22 cellular contexts compared by ENCODE assay signal in the genomic region with DNA sequence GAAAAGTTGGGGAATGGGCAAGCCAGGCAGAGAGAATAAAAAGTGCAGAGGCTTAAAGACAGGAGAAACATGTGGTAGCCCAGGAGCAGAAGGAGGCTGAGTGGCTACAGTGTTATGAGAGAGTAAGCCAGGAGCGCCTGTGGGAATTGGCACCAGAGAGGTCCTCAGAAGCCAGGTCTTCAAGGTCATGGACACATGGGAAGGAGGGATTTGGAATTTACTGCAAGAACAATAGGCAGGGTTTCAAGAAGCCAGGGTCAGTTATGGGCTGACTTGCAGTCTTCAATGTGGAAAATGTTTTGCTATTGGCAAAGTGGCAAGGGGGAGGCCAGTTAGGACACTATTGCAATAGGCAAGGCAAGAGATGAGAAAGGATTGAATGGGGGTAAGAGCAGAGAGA. TPM values are rescaled to one million over a fixed set of nuclear protein-coding genes. Genes with fewer than 3 reads are reported as not detected.
DNase-seq lines count a peak whose midpoint lies in the region; ATAC-seq and TF ChIP-seq lines count a peak whose summit lies in the region.
"Had no signal": no experiment of that assay in that cellular context is flagged by ENCODE, and none has a peak within 500 bp of the region (broad histone marks: within the 10 kb centered on the region; RNA-seq: fewer than 3 reads in every experiment).

No MANE protein-coding gene starts in this region.

- no peaks in the 10 kb centered on the region for H3K27me3 Mint-ChIP-seq in activated naive CD4-positive, alpha-beta T cell treated with anti-CD3 and anti-CD28 coated beads for 36 hours (ENCODE audit: low read depth)
- H3K27me3 Mint-ChIP-seq in activated naive CD4-positive, alpha-beta T cell treated with anti-CD3 and anti-CD28 coated beads, Interleukin-2, amount 10 ng/mL, durations not matched to agents 7 days and 5 days = no peaks in the 10 kb centered on the region
- no peaks in the 10 kb centered on the region for H3K27me3 Mint-ChIP-seq in activated T-helper 1 cell treated with anti-CD3 and anti-CD28 coated beads, Interleukin-12 subunit alpha, Interleukin-12 subunit beta, Interleukin-2, Interleukin-4 antibody, amounts not matched to agents 30 ng/mL and 10 ng/mL and 1 ng/mL, durations not matched to agents 14 hours and 24 hours and 36 hours (ENCODE audit: insufficient read depth)
- peaks cover 0 to 1% (median 0%) of the 10 kb centered on the region in 3 donors for H3K27me3 Mint-ChIP-seq in immature natural killer cell (ENCODE audit: low read depth in 3 of 3)
- H3K27me3 Mint-ChIP-seq: stimulated activated naive CD8-positive, alpha-beta T cell treated with anti-CD3 and anti-CD28 coated beads, Interleukin-15, Interleukin-2, amounts not matched to agents 100 ng/mL and 50 ng/mL, for 24 hours had no signal

- peak overlapping the region; percentile 46 for H3K27ac Mint-ChIP-seq in activated naive CD4-positive, alpha-beta T cell treated with anti-CD3 and anti-CD28 coated beads for 36 hours
- H3K27ac Mint-ChIP-seq in activated naive CD4-positive, alpha-beta T cell treated with anti-CD3 and anti-CD28 coated beads, Interleukin-2, amount 10 ng/mL, durations not matched to agents 7 days and 5 days = no peak overlapping the region
- peak overlapping the region; percentile 20 for H3K27ac Mint-ChIP-seq in activated T-helper 1 cell treated with anti-CD3 and anti-CD28 coated beads, Interleukin-12 subunit alpha, Interleukin-12 subunit beta, Interleukin-2, Interleukin-4 antibody, amounts not matched to agents 30 ng/mL and 10 ng/mL and 1 ng/mL, durations not matched to agents 14 hours and 24 hours and 36 hours
- peak overlapping the region; percentile 21 to 89 (median 31) for H3K27ac Mint-ChIP-seq in immature natural killer cell
- H3K27ac Mint-ChIP-seq: stimulated activated naive CD8-positive, alpha-beta T cell treated with anti-CD3 and anti-CD28 coated beads, Interleukin-15, Interleukin-2, amounts not matched to agents 100 ng/mL and 50 ng/mL, for 24 hours; T-helper 1 cell treated with Interleukin-12 subunit alpha and Interleukin-12 subunit beta and Interleukin-4 antibody, amounts not matched to agents 30 μg/mL and 1 μg/mL, for 36 hours had no signal

- no peak for ATAC-seq in GM21529 (IDR thresholded peaks at IDR 0.05; ENCODE audit: unreplicated experiment)
- ATAC-seq: A549 had no signal

- H3K4me1 ChIP-seq in testis = peaks cover 10% of the 10 kb centered on the region

- H3K36me3 Mint-ChIP-seq in activated naive CD4-positive, alpha-beta T cell treated with anti-CD3 and anti-CD28 coated beads for 36 hours (ENCODE audit: low read depth) = peaks cover 42% of the 10 kb centered on the region
- peaks cover 82% of the 10 kb centered on the region for H3K36me3 Mint-ChIP-seq in activated naive CD4-positive, alpha-beta T cell treated with anti-CD3 and anti-CD28 coated beads, Interleukin-2, amount 10 ng/mL, durations not matched to agents 7 days and 5 days
- H3K36me3 Mint-ChIP-seq in activated T-helper 1 cell treated with anti-CD3 and anti-CD28 coated beads, Interleukin-12 subunit alpha, Interleukin-12 subunit beta, Interleukin-2, Interleukin-4 antibody, amounts not matched to agents 30 ng/mL and 10 ng/mL and 1 ng/mL, durations not matched to agents 14 hours and 24 hours and 36 hours (ENCODE audit: low read depth) = peaks cover 77% of the 10 kb centered on the region
- peaks cover 26 to 56% (median 40%) of the 10 kb centered on the region in 3 donors for H3K36me3 Mint-ChIP-seq in immature natural killer cell

- H3K27me3 ChIP-seq in testis = no peaks in the 10 kb centered on the region
- H3K27me3 ChIP-seq: Peyer's patch, transverse colon had no signal

- no peak overlapping the region for H3K4me3 Mint-ChIP-seq in activated naive CD4-positive, alpha-beta T cell treated with anti-CD3 and anti-CD28 coated beads for 36 hours
- no peak overlapping the region for H3K4me3 Mint-ChIP-seq in activated naive CD4-positive, alpha-beta T cell treated with anti-CD3 and anti-CD28 coated beads, Interleukin-2, amount 10 ng/mL, durations not matched to agents 7 days and 5 days
- H3K4me3 Mint-ChIP-seq in activated T-helper 1 cell treated with anti-CD3 and anti-CD28 coated beads, Interleukin-12 subunit alpha, Interleukin-12 subunit beta, Interleukin-2, Interleukin-4 antibody, amounts not matched to agents 30 ng/mL and 10 ng/mL and 1 ng/mL, durations not matched to agents 14 hours and 24 hours and 36 hours = no peak overlapping the region
- H3K4me3 Mint-ChIP-seq in immature natural killer cell = no peak overlapping the region
- H3K4me3 Mint-ChIP-seq: stimulated activated naive CD8-positive, alpha-beta T cell treated with anti-CD3 and anti-CD28 coated beads, Interleukin-15, Interleukin-2, amounts not matched to agents 100 ng/mL and 50 ng/mL, for 24 hours; T-helper 1 cell treated with Interleukin-12 subunit alpha and Interleukin-12 subunit beta and Interleukin-4 antibody, amounts not matched to agents 30 μg/mL and 1 μg/mL, for 36 hours had no signal

- WGBS in testis, 2 donors = 16 to 20% methylated on average over 1 of the region's 1 CpG

- H3K27ac ChIP-seq in testis = no peak overlapping the region
- H3K27ac ChIP-seq: A549, transverse colon, WERI-Rb-1 had no signal

- peaks cover 4% of the 10 kb centered on the region for H3K4me1 Mint-ChIP-seq in activated naive CD4-positive, alpha-beta T cell treated with anti-CD3 and anti-CD28 coated beads for 36 hours (ENCODE audit: low read depth)
- H3K4me1 Mint-ChIP-seq in activated naive CD4-positive, alpha-beta T cell treated with anti-CD3 and anti-CD28 coated beads, Interleukin-2, amount 10 ng/mL, durations not matched to agents 7 days and 5 days = no peaks in the 10 kb centered on the region
- H3K4me1 Mint-ChIP-seq in activated T-helper 1 cell treated with anti-CD3 and anti-CD28 coated beads, Interleukin-12 subunit alpha, Interleukin-12 subunit beta, Interleukin-2, Interleukin-4 antibody, amounts not matched to agents 30 ng/mL and 10 ng/mL and 1 ng/mL, durations not matched to agents 14 hours and 24 hours and 36 hours (ENCODE audit: low read depth) = no peaks in the 10 kb centered on the region
- H3K4me1 Mint-ChIP-seq in immature natural killer cell = peaks cover 0 to 2% of the 10 kb centered on the region in 2 donors

- CTCF ChIA-PET in activated naive CD4-positive, alpha-beta T cell treated with anti-CD3 and anti-CD28 coated beads for 36 hours (lab: Charles Lee) = interaction anchor here (2.2 kb wide), 1 partner anchor 26 kb away, joined by 5 read pairs; no protein-coding TSS in a partner anchor
- CTCF ChIA-PET in activated naive CD4-positive, alpha-beta T cell treated with anti-CD3 and anti-CD28 coated beads, Interleukin-2, amount 10 ng/mL, durations not matched to agents 7 days and 5 days (lab: Charles Lee) = no interaction called here

- no peak for TF ChIP-seq POLR2A in testis (IDR thresholded peaks at IDR 0.05)

- no peak for DNase-seq in activated naive CD4-positive, alpha-beta T cell treated with anti-CD3 and anti-CD28 coated beads for 36 hours
- no peak for DNase-seq in activated naive CD4-positive, alpha-beta T cell treated with anti-CD3 and anti-CD28 coated beads, Interleukin-2, amount 10 ng/mL, durations not matched to agents 7 days and 5 days
- DNase-seq in activated T-helper 1 cell treated with anti-CD3 and anti-CD28 coated beads, Interleukin-12 subunit alpha, Interleukin-12 subunit beta, Interleukin-2, Interleukin-4 antibody, amounts not matched to agents 30 ng/mL and 10 ng/mL and 1 ng/mL, durations not matched to agents 14 hours and 24 hours and 36 hours (ENCODE audit: low spot score) = no peak
- no peak for DNase-seq in immature natural killer cell
- DNase-seq in testis = peak; percentile 72
- no peak for DNase-seq in NCI-H187 (lab: John Stamatoyannopoulos, UW)
- DNase-seq in D341Med (ENCODE audit: low spot score) = no peak
- DNase-seq: activated CD4-positive, alpha-beta T cell treated with anti-CD3 and anti-CD28 coated beads, Interleukin-2, amount 50 U/mL, for 48 hours; activated naive CD4-positive, alpha-beta T cell; effector CD4-positive, alpha-beta T cell; H7; NCI-H510A treated with DMSO at 0.1 percent for 48 hours; NK-92 treated with Interleukin-12 subunit alpha and Interleukin-12 subunit beta, amount 100 ng/mL, for 24 hours; Peyer's patch; stimulated activated CD4-positive, alpha-beta T cell treated with anti-CD3 and anti-CD28 coated beads, Interleukin-4, amount 100 ng/mL, for 24 hours; transverse colon; WERI-Rb-1 had no signal

- intact Hi-C loops in activated naive CD4-positive, alpha-beta T cell treated with anti-CD3 and anti-CD28 coated beads for 36 hours (cut with micrococcal nuclease) = no loop called here
- intact Hi-C loops in activated T-helper 1 cell treated with anti-CD3 and anti-CD28 coated beads, Interleukin-12 subunit alpha, Interleukin-12 subunit beta, Interleukin-2, Interleukin-4 antibody, amounts not matched to agents 30 ng/mL and 10 ng/mL and 1 ng/mL, durations not matched to agents 14 hours and 24 hours and 36 hours (cut with micrococcal nuclease) = no loop called here
- intact Hi-C loops in testis (cut with DNase I; ENCODE audit: low total_unique reads) = no loop called here

- H3K9me3 Mint-ChIP-seq in activated naive CD4-positive, alpha-beta T cell treated with anti-CD3 and anti-CD28 coated beads for 36 hours = no peaks in the 10 kb centered on the region
- no peaks in the 10 kb centered on the region for H3K9me3 Mint-ChIP-seq in activated naive CD4-positive, alpha-beta T cell treated with anti-CD3 and anti-CD28 coated beads, Interleukin-2, amount 10 ng/mL, durations not matched to agents 7 days and 5 days
- no peaks in the 10 kb centered on the region for H3K9me3 Mint-ChIP-seq in activated T-helper 1 cell treated with anti-CD3 and anti-CD28 coated beads, Interleukin-12 subunit alpha, Interleukin-12 subunit beta, Interleukin-2, Interleukin-4 antibody, amounts not matched to agents 30 ng/mL and 10 ng/mL and 1 ng/mL, durations not matched to agents 14 hours and 24 hours and 36 hours
- H3K9me3 Mint-ChIP-seq in immature natural killer cell = no peaks in the 10 kb centered on the region
- H3K9me3 Mint-ChIP-seq: stimulated activated naive CD8-positive, alpha-beta T cell treated with anti-CD3 and anti-CD28 coated beads, Interleukin-15, Interleukin-2, amounts not matched to agents 100 ng/mL and 50 ng/mL, for 24 hours; T-helper 1 cell treated with Interleukin-12 subunit alpha and Interleukin-12 subunit beta and Interleukin-4 antibody, amounts not matched to agents 30 μg/mL and 1 μg/mL, for 36 hours had no signal

- no peaks in the 10 kb centered on the region for H3K9me3 ChIP-seq in testis
- H3K9me3 ChIP-seq: A549, Peyer's patch, transverse colon had no signal

- no peak overlapping the region for H3K4me3 ChIP-seq in testis
- H3K4me3 ChIP-seq: A549, lung, Peyer's patch, transverse colon had no signal

- H3K36me3 ChIP-seq in testis (ENCODE audit: low read depth, missing control alignments) = no peaks in the 10 kb centered on the region

- no peak for TF ChIP-seq CTCF in testis (IDR thresholded peaks at IDR 0.05)

RNA-seq across cellular contexts. Expression of gene ERAP1, which starts 29.3 kb away (rescaled TPM):
- total RNA-seq in activated naive CD4-positive, alpha-beta T cell treated with anti-CD3 and anti-CD28 coated beads for 36 hours = 100 to 1,000 TPM; 119 to 126 TPM
- total RNA-seq in activated T-helper 1 cell treated with anti-CD3 and anti-CD28 coated beads, Interleukin-12 subunit alpha, Interleukin-12 subunit beta, Interleukin-2, Interleukin-4 antibody, amounts not matched to agents 30 ng/mL and 10 ng/mL and 1 ng/mL, durations not matched to agents 14 hours and 24 hours and 36 hours = 92.2 and 94.5 TPM in 2 replicates
- polyA plus RNA-seq in immature natural killer cell (10 to 100 TPM; 44.5 to 81.3 (median 70.8) TPM), testis (ENCODE audit: insufficient read depth, low read depth, low replicate concordance) (22.7 TPM)
- 10 to 100 TPM; 14.3 to 16.5 TPM for total RNA-seq in testis
